Comparison of ENCODE assay signal across 1 cellular context in the genomic region with DNA sequence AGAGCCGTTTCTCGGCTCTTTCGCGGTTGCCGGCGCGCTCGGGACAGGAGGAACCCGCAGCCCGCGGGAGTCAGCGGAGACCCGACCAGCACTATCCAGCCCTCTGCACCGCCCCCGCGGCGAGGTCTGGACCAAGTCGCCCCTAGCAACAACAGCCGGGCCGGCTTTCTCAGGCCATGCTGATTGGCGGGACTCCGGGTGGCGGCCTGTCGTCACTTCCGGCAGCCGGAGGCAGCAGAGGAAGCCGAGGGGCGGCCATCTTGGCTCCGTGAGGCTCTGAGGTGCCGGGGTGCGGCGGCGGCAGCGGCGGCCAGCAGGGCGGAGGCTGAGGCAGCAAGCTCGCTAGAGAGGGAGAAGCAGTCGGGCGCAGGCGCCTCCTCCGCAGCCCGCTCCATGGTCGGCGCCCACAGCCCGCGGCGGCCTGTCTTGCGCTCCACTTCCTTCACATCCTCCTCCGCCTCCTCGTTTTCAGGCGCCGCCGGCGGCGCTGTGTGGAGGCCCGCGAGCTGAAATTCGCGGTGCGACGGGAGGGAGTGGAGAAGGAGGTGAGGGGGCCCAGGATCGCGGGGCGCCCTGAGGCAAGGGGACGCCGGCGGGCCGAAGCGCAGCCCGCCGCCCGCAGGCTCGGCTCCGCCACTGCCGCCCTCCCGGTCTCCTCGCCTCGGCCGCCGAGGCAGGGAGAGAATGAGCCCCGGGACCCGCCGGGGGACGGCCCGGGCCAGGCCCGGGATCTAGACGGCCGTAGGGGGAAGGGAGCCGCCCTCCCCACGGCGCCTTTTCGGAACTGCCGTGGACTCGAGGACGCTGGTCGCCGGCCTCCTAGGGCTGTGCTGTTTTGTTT.
TF ChIP-seq lines count a peak whose summit lies in the region.

MARK3 (plus strand) TSS at position 263 of the 841 bp plus-strand sequence. CDS start 615 bp downstream, outside the sequence.

TF ChIP-seq in K562, 482 proteins besides CTCF, POLR2A, EP300 and RAD21 (continued from another document):
- TF ChIP-seq USF2 (CRISPR knock-in tag; IDR thresholded peaks at IDR 0.05) (no peak), CBX1 (IDR thresholded peaks at IDR 0.05; ENCODE audit: low read depth) (peak; percentile 19; the same call in 1 of the 2 replicates), HDGF (IDR thresholded peaks at IDR 0.05) (no peak), ZC3H8 (IDR thresholded peaks at IDR 0.05) (no peak), ZBTB17 (CRISPR knock-in tag; IDR thresholded peaks at IDR 0.05) (no peak), IRF2 (CRISPR knock-in tag; IDR thresholded peaks at IDR 0.05) (no peak), ZBTB7A (IDR thresholded peaks at IDR 0.05; ENCODE audit: borderline replicate concordance, control insufficient read depth, low read depth, low read length) (peak; percentile 30; the same call in 1 of the 2 replicates), SIN3B (IDR thresholded peaks at IDR 0.05; ENCODE audit: low read depth) (peak; percentile 57; the same call in 1 of the 2 replicates), ZNF239 (CRISPR knock-in tag; IDR thresholded peaks at IDR 0.05) (no peak), ZNF436 (CRISPR knock-in tag; IDR thresholded peaks at IDR 0.05) (no peak), POLR2G (IDR thresholded peaks at IDR 0.05; ENCODE audit: low read depth, low read length) (peak; percentile 87), ZNF764 (CRISPR knock-in tag; IDR thresholded peaks at IDR 0.05; ENCODE audit: low read depth) (no peak), NONO (IDR thresholded peaks at IDR 0.05; ENCODE audit: low read depth in 2 of 2, low read length in 1 of 2) (peak in 1 of 2 experiments; percentile 9; a peak in 1 of 4 replicates), ZFX (CRISPR knock-in tag; IDR thresholded peaks at IDR 0.05) (0 out of 2 replicates have a peak, but pooled peaks have one; percentile 48), MAFF (IDR thresholded peaks at IDR 0.05; ENCODE audit: low read length) (no peak), TBP (optimal IDR thresholded peaks at IDR 0.05; ENCODE audit: low read depth, low read length) (peak; percentile 49), BMI1 (IDR thresholded peaks at IDR 0.05; ENCODE audit: low read length) (peak; percentile 83), GABPB1 (CRISPR knock-in tag; IDR thresholded peaks at IDR 0.05) (peak; percentile 97), MLX (CRISPR knock-in tag; conservative IDR thresholded peaks at IDR 0.05) (no peak), HDAC2 (IDR thresholded peaks at IDR 0.05) (no peak), PML (IDR thresholded peaks at IDR 0.05; ENCODE audit: low read length) (no peak), NEUROD1 (IDR thresholded peaks at IDR 0.05; ENCODE audit: borderline replicate concordance, low read depth, low read length, partially characterized antibody) (peak; percentile 82), COPS2 (conservative IDR thresholded peaks at IDR 0.05) (no peak), CREM (IDR thresholded peaks at IDR 0.05; ENCODE audit: low read depth) (peak; percentile 94), TAF1 (IDR thresholded peaks at IDR 0.05; ENCODE audit: control insufficient read depth, extremely low read depth, insufficient read depth, low read length, severe bottlenecking) (peak; percentile 71), SRF (CRISPR knock-in tag; IDR thresholded peaks at IDR 0.05) (peak in 1 of 2 experiments; percentile 56; a peak in 1 of 4 replicates), NFYB (IDR thresholded peaks at IDR 0.05; ENCODE audit: extremely low read depth, insufficient read length) (peak; percentile 85), PKNOX1 (IDR thresholded peaks at IDR 0.05) (peak; percentile 82), FOXA3 (CRISPR knock-in tag; conservative IDR thresholded peaks at IDR 0.05 in 1 of 2, IDR thresholded peaks at IDR 0.05 in 1 of 2) (no peak), NCOR1 (IDR thresholded peaks at IDR 0.05) (no peak), C11orf30 (IDR thresholded peaks at IDR 0.05; ENCODE audit: low read depth) (peak; percentile 77; the same call in 1 of the 2 replicates), RFX5 (IDR thresholded peaks at IDR 0.05; ENCODE audit: low read depth, low read length) (peak; percentile 92), ZNF518B (CRISPR knock-in tag; IDR thresholded peaks at IDR 0.05) (no peak)
- TF ChIP-seq, protein P1, sequence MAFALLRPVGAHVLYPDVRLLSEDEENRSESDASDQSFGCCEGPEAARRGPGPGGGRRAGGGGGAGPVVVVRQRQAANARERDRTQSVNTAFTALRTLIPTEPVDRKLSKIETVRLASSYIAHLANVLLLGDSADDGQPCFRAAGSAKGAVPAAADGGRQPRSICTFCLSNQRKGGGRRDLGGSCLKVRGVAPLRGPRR (CRISPR knock-in tag; IDR thresholded peaks at IDR 0.05), result no peak
- TF ChIP-seq, protein P2, sequence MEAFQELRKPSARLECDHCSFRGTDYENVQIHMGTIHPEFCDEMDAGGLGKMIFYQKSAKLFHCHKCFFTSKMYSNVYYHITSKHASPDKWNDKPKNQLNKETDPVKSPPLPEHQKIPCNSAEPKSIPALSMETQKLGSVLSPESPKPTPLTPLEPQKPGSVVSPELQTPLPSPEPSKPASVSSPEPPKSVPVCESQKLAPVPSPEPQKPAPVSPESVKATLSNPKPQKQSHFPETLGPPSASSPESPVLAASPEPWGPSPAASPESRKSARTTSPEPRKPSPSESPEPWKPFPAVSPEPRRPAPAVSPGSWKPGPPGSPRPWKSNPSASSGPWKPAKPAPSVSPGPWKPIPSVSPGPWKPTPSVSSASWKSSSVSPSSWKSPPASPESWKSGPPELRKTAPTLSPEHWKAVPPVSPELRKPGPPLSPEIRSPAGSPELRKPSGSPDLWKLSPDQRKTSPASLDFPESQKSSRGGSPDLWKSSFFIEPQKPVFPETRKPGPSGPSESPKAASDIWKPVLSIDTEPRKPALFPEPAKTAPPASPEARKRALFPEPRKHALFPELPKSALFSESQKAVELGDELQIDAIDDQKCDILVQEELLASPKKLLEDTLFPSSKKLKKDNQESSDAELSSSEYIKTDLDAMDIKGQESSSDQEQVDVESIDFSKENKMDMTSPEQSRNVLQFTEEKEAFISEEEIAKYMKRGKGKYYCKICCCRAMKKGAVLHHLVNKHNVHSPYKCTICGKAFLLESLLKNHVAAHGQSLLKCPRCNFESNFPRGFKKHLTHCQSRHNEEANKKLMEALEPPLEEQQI (IDR thresholded peaks at IDR 0.05), result no peak
- TF ChIP-seq, protein P3, sequence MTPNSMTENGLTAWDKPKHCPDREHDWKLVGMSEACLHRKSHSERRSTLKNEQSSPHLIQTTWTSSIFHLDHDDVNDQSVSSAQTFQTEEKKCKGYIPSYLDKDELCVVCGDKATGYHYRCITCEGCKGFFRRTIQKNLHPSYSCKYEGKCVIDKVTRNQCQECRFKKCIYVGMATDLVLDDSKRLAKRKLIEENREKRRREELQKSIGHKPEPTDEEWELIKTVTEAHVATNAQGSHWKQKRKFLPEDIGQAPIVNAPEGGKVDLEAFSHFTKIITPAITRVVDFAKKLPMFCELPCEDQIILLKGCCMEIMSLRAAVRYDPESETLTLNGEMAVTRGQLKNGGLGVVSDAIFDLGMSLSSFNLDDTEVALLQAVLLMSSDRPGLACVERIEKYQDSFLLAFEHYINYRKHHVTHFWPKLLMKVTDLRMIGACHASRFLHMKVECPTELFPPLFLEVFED (CRISPR knock-in tag; conservative IDR thresholded peaks at IDR 0.05), result no peak
- TF ChIP-seq, protein P4, sequence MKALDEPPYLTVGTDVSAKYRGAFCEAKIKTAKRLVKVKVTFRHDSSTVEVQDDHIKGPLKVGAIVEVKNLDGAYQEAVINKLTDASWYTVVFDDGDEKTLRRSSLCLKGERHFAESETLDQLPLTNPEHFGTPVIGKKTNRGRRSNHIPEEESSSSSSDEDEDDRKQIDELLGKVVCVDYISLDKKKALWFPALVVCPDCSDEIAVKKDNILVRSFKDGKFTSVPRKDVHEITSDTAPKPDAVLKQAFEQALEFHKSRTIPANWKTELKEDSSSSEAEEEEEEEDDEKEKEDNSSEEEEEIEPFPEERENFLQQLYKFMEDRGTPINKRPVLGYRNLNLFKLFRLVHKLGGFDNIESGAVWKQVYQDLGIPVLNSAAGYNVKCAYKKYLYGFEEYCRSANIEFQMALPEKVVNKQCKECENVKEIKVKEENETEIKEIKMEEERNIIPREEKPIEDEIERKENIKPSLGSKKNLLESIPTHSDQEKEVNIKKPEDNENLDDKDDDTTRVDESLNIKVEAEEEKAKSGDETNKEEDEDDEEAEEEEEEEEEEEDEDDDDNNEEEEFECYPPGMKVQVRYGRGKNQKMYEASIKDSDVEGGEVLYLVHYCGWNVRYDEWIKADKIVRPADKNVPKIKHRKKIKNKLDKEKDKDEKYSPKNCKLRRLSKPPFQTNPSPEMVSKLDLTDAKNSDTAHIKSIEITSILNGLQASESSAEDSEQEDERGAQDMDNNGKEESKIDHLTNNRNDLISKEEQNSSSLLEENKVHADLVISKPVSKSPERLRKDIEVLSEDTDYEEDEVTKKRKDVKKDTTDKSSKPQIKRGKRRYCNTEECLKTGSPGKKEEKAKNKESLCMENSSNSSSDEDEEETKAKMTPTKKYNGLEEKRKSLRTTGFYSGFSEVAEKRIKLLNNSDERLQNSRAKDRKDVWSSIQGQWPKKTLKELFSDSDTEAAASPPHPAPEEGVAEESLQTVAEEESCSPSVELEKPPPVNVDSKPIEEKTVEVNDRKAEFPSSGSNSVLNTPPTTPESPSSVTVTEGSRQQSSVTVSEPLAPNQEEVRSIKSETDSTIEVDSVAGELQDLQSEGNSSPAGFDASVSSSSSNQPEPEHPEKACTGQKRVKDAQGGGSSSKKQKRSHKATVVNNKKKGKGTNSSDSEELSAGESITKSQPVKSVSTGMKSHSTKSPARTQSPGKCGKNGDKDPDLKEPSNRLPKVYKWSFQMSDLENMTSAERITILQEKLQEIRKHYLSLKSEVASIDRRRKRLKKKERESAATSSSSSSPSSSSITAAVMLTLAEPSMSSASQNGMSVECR (CRISPR knock-in tag; IDR thresholded peaks at IDR 0.05), result 0 out of 2 replicates have a peak, but pooled peaks have one; percentile 4
- TF ChIP-seq, protein P5, sequence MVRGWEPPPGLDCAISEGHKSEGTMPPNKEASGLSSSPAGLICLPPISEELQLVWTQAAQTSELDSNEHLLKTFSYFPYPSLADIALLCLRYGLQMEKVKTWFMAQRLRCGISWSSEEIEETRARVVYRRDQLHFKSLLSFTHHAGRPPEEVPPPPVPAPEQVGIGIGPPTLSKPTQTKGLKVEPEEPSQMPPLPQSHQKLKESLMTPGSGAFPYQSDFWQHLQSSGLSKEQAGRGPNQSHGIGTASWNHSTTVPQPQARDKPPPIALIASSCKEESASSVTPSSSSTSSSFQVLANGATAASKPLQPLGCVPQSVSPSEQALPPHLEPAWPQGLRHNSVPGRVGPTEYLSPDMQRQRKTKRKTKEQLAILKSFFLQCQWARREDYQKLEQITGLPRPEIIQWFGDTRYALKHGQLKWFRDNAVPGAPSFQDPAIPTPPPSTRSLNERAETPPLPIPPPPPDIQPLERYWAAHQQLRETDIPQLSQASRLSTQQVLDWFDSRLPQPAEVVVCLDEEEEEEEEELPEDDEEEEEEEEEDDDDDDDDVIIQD (CRISPR knock-in tag; IDR thresholded peaks at IDR 0.05), result no peak
TF ChIP-seq in K562: peak in this region for 76.
